Comparison of ENCODE assay signal across 27 cellular contexts in the genomic region with DNA sequence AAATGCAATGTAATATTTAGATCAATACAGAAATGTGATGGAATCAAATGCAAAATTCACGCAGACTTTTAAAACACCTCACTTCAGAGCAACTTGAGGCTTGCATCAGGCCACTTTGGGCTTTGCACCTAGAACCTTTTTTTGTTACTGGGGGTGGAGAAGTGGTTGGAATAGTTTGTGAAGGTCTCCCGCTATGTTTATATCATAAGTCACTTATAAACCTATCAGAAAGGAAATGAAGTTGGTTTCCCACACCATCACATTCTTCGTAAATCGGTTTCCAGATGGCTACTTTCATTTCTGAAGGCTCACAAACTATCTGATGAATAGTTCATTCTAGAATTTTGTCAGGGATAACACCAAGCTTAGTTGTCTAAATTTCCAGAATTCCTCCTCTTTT.
"Had no signal": no experiment of that assay in that cellular context is flagged by ENCODE, and none has a peak within 500 bp of the region (broad histone marks: within the 10 kb centered on the region; RNA-seq: fewer than 3 reads in every experiment).

No MANE protein-coding gene starts in this region.

- H3K36me3 ChIP-seq: neutrophil, right lobe of liver, spleen, suprapubic skin, tibial artery, transverse colon, upper lobe of left lung had no signal

- H3K4me2 ChIP-seq: smooth muscle cell had no signal

- H3K27ac ChIP-seq: neutrophil, skin epidermis, spleen, suprapubic skin, testis, transverse colon, upper lobe of left lung had no signal

- H3K27me3 ChIP-seq: neutrophil, pancreas, right lobe of liver, suprapubic skin, testis, transverse colon, upper lobe of left lung had no signal

- H3K9me3 ChIP-seq: neutrophil, pancreas, right lobe of liver, spleen, suprapubic skin, testis, tibial artery, transverse colon, upper lobe of left lung had no signal

- H3K4me1 ChIP-seq: pancreas, spleen, suprapubic skin, testis, upper lobe of left lung had no signal

- H3K4me3 ChIP-seq: pancreas, right lobe of liver, skin epidermis, smooth muscle cell, spleen, suprapubic skin, testis, tibial artery, transverse colon, upper lobe of left lung had no signal

- ATAC-seq: naive thymus-derived CD8-positive, alpha-beta T cell; natural killer cell treated with Interleukin-12 subunit alpha and Interleukin-12 subunit beta and Interleukin-15 and Interleukin-18, amount 100 ng/mL, for 72 hours; right cardiac atrium; stimulated activated memory B cell treated with anti-CD40 and anti-IgM and Interleukin-4, amounts not matched to agents 10 μg/mL and 1 μg/mL and 100 μg/mL, for 72 hours; stimulated activated naive CD8-positive, alpha-beta T cell treated with anti-CD3 and anti-CD28 coated beads, Interleukin-15, amount 100 ng/mL, for 72 hours; stimulated activated naive CD8-positive, alpha-beta T cell treated with anti-CD3 and anti-CD28 coated beads, Interleukin-15, Interleukin-2, amounts not matched to agents 100 U/mL and 50 U/mL, for 24 hours had no signal

- DNase-seq: naive B cell; naive thymus-derived CD8-positive, alpha-beta T cell; nephron progenitor cell; nucleus accumbens; pancreas; right cardiac atrium; right lobe of liver; spleen; stimulated activated CD4-positive, alpha-beta T cell treated with anti-CD3 and anti-CD28 coated beads, Interleukin-12 subunit alpha, Interleukin-12 subunit beta, amount 100 ng/mL, for 4 hours; stimulated activated CD4-positive, alpha-beta T cell treated with anti-CD3 and anti-CD28 coated beads, Interleukin-1b, Interleukin-23, amount 100 ng/mL, for 48 hours; stimulated activated CD4-positive, alpha-beta T cell treated with anti-CD3 and anti-CD28 coated beads, Interleukin-4, amount 100 ng/mL, for 1 hour; stimulated activated CD4-positive, alpha-beta T cell treated with anti-CD3 and anti-CD28 coated beads, Interleukin-4, amount 100 ng/mL, for 4 hours; stimulated activated CD8-positive, alpha-beta memory T cell treated with anti-CD3 and anti-CD28 coated beads, Interleukin-4, amount 100 ng/mL, for 48 hours; stimulated activated naive CD4-positive, alpha-beta T cell; stimulated activated naive CD8-positive, alpha-beta T cell treated with anti-CD3 and anti-CD28 coated beads, Interleukin-15, amount 100 ng/mL, for 72 hours; stimulated activated naive CD8-positive, alpha-beta T cell treated with anti-CD3 and anti-CD28 coated beads, Interleukin-15, Interleukin-2, amounts not matched to agents 100 U/mL and 50 U/mL, for 24 hours; substantia nigra; testis; transverse colon; upper lobe of left lung had no signal
